26 cellular contexts compared by ENCODE assay signal in the genomic region with DNA sequence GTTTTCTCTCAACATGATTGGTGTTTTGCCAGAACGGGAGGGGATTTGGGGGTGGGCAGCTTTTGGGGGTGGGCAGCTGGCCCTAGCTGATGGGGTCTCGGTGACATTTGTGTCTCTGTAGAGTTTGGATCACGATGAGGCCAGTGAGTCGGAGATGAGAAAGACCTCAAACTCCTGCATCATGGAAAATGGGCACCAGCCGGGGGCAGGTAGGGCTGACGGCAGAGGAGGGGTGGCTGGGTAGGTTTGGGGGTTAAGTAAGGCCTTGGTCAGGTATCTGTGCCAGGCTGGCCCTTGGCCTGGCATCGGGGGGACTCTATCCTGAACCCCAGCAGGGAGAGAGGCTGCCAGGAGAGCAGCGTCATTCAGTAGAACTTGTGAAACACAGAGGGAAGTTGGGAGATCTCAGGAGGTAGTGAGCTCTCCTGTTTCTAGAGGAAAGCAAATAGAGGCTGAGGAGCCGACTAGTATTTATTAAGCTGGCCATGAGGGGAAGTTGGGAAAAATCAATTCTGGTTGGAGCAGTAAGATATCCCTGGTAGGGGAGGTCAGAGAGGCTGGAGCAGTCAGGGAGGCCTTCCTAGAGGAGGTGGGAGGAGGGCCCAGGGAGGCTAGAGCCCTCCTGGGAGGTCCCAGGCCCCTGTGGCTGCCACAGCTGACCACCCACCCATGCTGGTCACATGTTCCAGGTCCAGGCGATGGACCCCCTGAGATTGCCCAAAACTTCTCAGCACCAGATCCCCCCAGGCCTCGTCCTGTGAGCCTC. TPM values are rescaled to one million over a fixed set of nuclear protein-coding genes. Genes with fewer than 3 reads are reported as not detected.
"Had no signal": no experiment of that assay in that cellular context is flagged by ENCODE, and none has a peak within 500 bp of the region (broad histone marks: within the 10 kb centered on the region; RNA-seq: fewer than 3 reads in every experiment).

No MANE protein-coding gene starts in this region.

- H3K36me3 ChIP-seq: breast epithelium, left lung, prostate gland, thyroid gland had no signal

- H3K27ac Mint-ChIP-seq: activated CD4-positive, alpha-beta memory T cell treated with anti-CD3 and anti-CD28 coated beads for 36 hours; activated naive CD4-positive, alpha-beta T cell treated with anti-CD3 and anti-CD28 coated beads for 36 hours; activated naive CD8-positive, alpha-beta T cell treated with anti-CD3 and anti-CD28 coated beads, Interleukin-2, amount 10 ng/mL, durations not matched to agents 7 days and 5 days; activated T-cell treated with anti-CD3 and anti-CD28 coated beads, Interleukin-2, amount 50 U/mL, for 72 hours; endodermal cell; immature natural killer cell; stimulated activated naive CD8-positive, alpha-beta T cell treated with anti-CD3 and anti-CD28 coated beads, Interleukin-15, Interleukin-2, amounts not matched to agents 100 ng/mL and 50 ng/mL, for 24 hours; T-helper 1 cell treated with Interleukin-12 subunit alpha and Interleukin-12 subunit beta and Interleukin-4 antibody, amounts not matched to agents 30 μg/mL and 1 μg/mL, for 36 hours had no signal

- H3K27me3 Mint-ChIP-seq: stimulated activated naive CD8-positive, alpha-beta T cell treated with anti-CD3 and anti-CD28 coated beads, Interleukin-15, Interleukin-2, amounts not matched to agents 100 ng/mL and 50 ng/mL, for 24 hours had no signal

- DNase-seq: activated CD4-positive, alpha-beta memory T cell treated with anti-CD3 and anti-CD28 coated beads for 36 hours; activated CD4-positive, alpha-beta T cell treated with anti-CD3 and anti-CD28 coated beads for 4 hours; activated CD4-positive, CD25-positive, alpha-beta regulatory T cell; activated effector memory CD4-positive, alpha-beta T cell treated with Interleukin-2 at 50 U/mL for 16 hours; activated naive CD4-positive, alpha-beta T cell treated with anti-CD3 and anti-CD28 coated beads for 36 hours; activated naive CD8-positive, alpha-beta T cell treated with anti-CD3 and anti-CD28 coated beads, Interleukin-2, amount 10 ng/mL, durations not matched to agents 7 days and 5 days; activated T-cell treated with anti-CD3 and anti-CD28 coated beads, Interleukin-2, amount 50 U/mL, for 72 hours; amniotic stem cell; cerebellar nuclear complex; cortex of kidney; endodermal cell; immature natural killer cell; kidney glomerular epithelial cell; midbrain; stimulated activated CD4-positive, alpha-beta T cell treated with anti-CD3 and anti-CD28 coated beads, Interleukin-12 subunit alpha, Interleukin-12 subunit beta, amount 100 ng/mL, for 4 hours; T1000; thyroid gland had no signal

- H3K4me3 ChIP-seq: breast epithelium, left lung, prostate gland, thyroid gland had no signal

- H3K36me3 Mint-ChIP-seq: activated CD4-positive, alpha-beta memory T cell treated with anti-CD3 and anti-CD28 coated beads for 36 hours; activated naive CD8-positive, alpha-beta T cell treated with anti-CD3 and anti-CD28 coated beads, Interleukin-2, amount 10 ng/mL, durations not matched to agents 7 days and 5 days; immature natural killer cell had no signal

- H3K27ac ChIP-seq: breast epithelium, left lung, prostate gland, thyroid gland had no signal

- H3K9me3 Mint-ChIP-seq: activated CD4-positive, alpha-beta memory T cell treated with anti-CD3 and anti-CD28 coated beads for 36 hours; activated naive CD4-positive, alpha-beta T cell treated with anti-CD3 and anti-CD28 coated beads for 36 hours; activated naive CD8-positive, alpha-beta T cell treated with anti-CD3 and anti-CD28 coated beads, Interleukin-2, amount 10 ng/mL, durations not matched to agents 7 days and 5 days; activated T-cell treated with anti-CD3 and anti-CD28 coated beads, Interleukin-2, amount 50 U/mL, for 72 hours; endodermal cell; immature natural killer cell; stimulated activated naive CD8-positive, alpha-beta T cell treated with anti-CD3 and anti-CD28 coated beads, Interleukin-15, Interleukin-2, amounts not matched to agents 100 ng/mL and 50 ng/mL, for 24 hours; T-helper 1 cell treated with Interleukin-12 subunit alpha and Interleukin-12 subunit beta and Interleukin-4 antibody, amounts not matched to agents 30 μg/mL and 1 μg/mL, for 36 hours had no signal

- H3K4me3 Mint-ChIP-seq: activated CD4-positive, alpha-beta memory T cell treated with anti-CD3 and anti-CD28 coated beads for 36 hours; activated naive CD4-positive, alpha-beta T cell treated with anti-CD3 and anti-CD28 coated beads for 36 hours; activated naive CD8-positive, alpha-beta T cell treated with anti-CD3 and anti-CD28 coated beads, Interleukin-2, amount 10 ng/mL, durations not matched to agents 7 days and 5 days; activated T-cell treated with anti-CD3 and anti-CD28 coated beads, Interleukin-2, amount 50 U/mL, for 72 hours; endodermal cell; immature natural killer cell; stimulated activated naive CD8-positive, alpha-beta T cell treated with anti-CD3 and anti-CD28 coated beads, Interleukin-15, Interleukin-2, amounts not matched to agents 100 ng/mL and 50 ng/mL, for 24 hours; T-helper 1 cell treated with Interleukin-12 subunit alpha and Interleukin-12 subunit beta and Interleukin-4 antibody, amounts not matched to agents 30 μg/mL and 1 μg/mL, for 36 hours had no signal

- H3K27me3 ChIP-seq: breast epithelium, thyroid gland had no signal

- H3K9me3 ChIP-seq: breast epithelium, left lung, prostate gland, thyroid gland had no signal

- H3K4me1 ChIP-seq: breast epithelium, prostate gland, thyroid gland had no signal

- ATAC-seq: activated T-cell treated with anti-CD3 and anti-CD28 coated beads, Interleukin-2, amount 50 U/mL, for 72 hours had no signal

RNA-seq across cellular contexts. Expression of a gene that starts 8.1 kb away (rescaled TPM):
- total RNA-seq: activated CD4-positive, alpha-beta memory T cell treated with anti-CD3 and anti-CD28 coated beads for 36 hours; activated naive CD4-positive, alpha-beta T cell treated with anti-CD3 and anti-CD28 coated beads for 36 hours; activated naive CD8-positive, alpha-beta T cell treated with anti-CD3 and anti-CD28 coated beads, Interleukin-2, amount 10 ng/mL, durations not matched to agents 7 days and 5 days; activated T-cell treated with anti-CD3 and anti-CD28 coated beads, Interleukin-2, amount 50 U/mL, for 72 hours; fibroblast of villous mesenchyme; mammary epithelial cell had no signal

RNA-seq across cellular contexts. Expression of a gene that starts 32.0 kb away (rescaled TPM):
- total RNA-seq: activated CD4-positive, alpha-beta memory T cell treated with anti-CD3 and anti-CD28 coated beads for 36 hours; activated naive CD4-positive, alpha-beta T cell treated with anti-CD3 and anti-CD28 coated beads for 36 hours; activated naive CD8-positive, alpha-beta T cell treated with anti-CD3 and anti-CD28 coated beads, Interleukin-2, amount 10 ng/mL, durations not matched to agents 7 days and 5 days; activated T-cell treated with anti-CD3 and anti-CD28 coated beads, Interleukin-2, amount 50 U/mL, for 72 hours; endodermal cell; fibroblast of villous mesenchyme; osteocyte; right cardiac atrium had no signal

RNA-seq across cellular contexts. Expression of a gene that starts 49.1 kb away (rescaled TPM):
- total RNA-seq: activated CD4-positive, alpha-beta memory T cell treated with anti-CD3 and anti-CD28 coated beads for 36 hours; activated naive CD4-positive, alpha-beta T cell treated with anti-CD3 and anti-CD28 coated beads for 36 hours; activated naive CD8-positive, alpha-beta T cell treated with anti-CD3 and anti-CD28 coated beads, Interleukin-2, amount 10 ng/mL, durations not matched to agents 7 days and 5 days; endodermal cell; fibroblast of villous mesenchyme; mammary epithelial cell; osteocyte; thyroid gland had no signal
